ENCODE assay signal across 1 cellular context in genomic region chr16:88332921-88333644, GRCh38.
TF ChIP-seq lines count a peak whose summit lies in the region.
"Not testable (repeated sequence)": the region's sequence is repeated elsewhere in the genome, so short reads cannot be mapped to it uniquely, and the experiment has no call there.

No MANE protein-coding gene starts in this region.

TF ChIP-seq in K562, 482 proteins besides CTCF, POLR2A, EP300 and RAD21 (continued from another document and continues in another):
- TF ChIP-seq PBX2 (CRISPR knock-in tag; IDR thresholded peaks at IDR 0.05; ENCODE audit: low read depth); JUN (CRISPR knock-in tag; IDR thresholded peaks at IDR 0.05; ENCODE audit: borderline replicate concordance); ATF3 (CRISPR knock-in tag; conservative IDR thresholded peaks at IDR 0.05): not testable (repeated sequence)
- 0 out of 2 replicates have a peak, but pooled peaks have one; percentile 23 for TF ChIP-seq PBX2 (tag; conservative IDR thresholded peaks at IDR 0.05; ENCODE audit: low read depth)
- TF ChIP-seq FOSL1 (tag; conservative IDR thresholded peaks at IDR 0.05), result peak; percentile 94
- 0 out of 2 replicates have a peak, but pooled peaks have one; percentile 45 for TF ChIP-seq ZNF561 (CRISPR knock-in tag; conservative IDR thresholded peaks at IDR 0.05)
- 0 out of 2 replicates have a peak, but pooled peaks have one; percentile 41 for TF ChIP-seq ZNF75A (CRISPR knock-in tag; IDR thresholded peaks at IDR 0.05)
- 0 out of 2 replicates have a peak, but pooled peaks have one; percentile 29 for TF ChIP-seq JUN (IDR thresholded peaks at IDR 0.05; ENCODE audit: borderline replicate concordance, low read depth, low read length)
- peak; percentile 28; the same call in 1 of the 2 replicates for TF ChIP-seq GABPA (tag; conservative IDR thresholded peaks at IDR 0.05; ENCODE audit: low read depth)
- peak; percentile 87; the same call in 1 of the 2 replicates for TF ChIP-seq CAMTA2 (CRISPR knock-in tag; conservative IDR thresholded peaks at IDR 0.05)
- peak; percentile 82; the same call in 1 of the 2 replicates for TF ChIP-seq NFXL1 (CRISPR knock-in tag; IDR thresholded peaks at IDR 0.05)
- peak; percentile 99 for TF ChIP-seq MAFG (tag; conservative IDR thresholded peaks at IDR 0.05)
- TF ChIP-seq ZNF311 (CRISPR knock-in tag; IDR thresholded peaks at IDR 0.05), result 0 out of 2 replicates have a peak, but pooled peaks have one; percentile 57
- 0 out of 2 replicates have a peak, but pooled peaks have one; percentile 8 for TF ChIP-seq LEF1 (IDR thresholded peaks at IDR 0.05)
- TF ChIP-seq ZNF354B (CRISPR knock-in tag; IDR thresholded peaks at IDR 0.05), result 0 out of 2 replicates have a peak, but pooled peaks have one; percentile 37
- peak; percentile 57 for TF ChIP-seq POLR2G (IDR thresholded peaks at IDR 0.05; ENCODE audit: low read depth, low read length)
- TF ChIP-seq NFE2 (IDR thresholded peaks at IDR 0.05; ENCODE audit: low read depth), result peak; percentile 93
- peak in 1 of 2 experiments; percentile 74; a peak in 1 of 4 replicates for TF ChIP-seq ZNF639 (CRISPR knock-in tag; conservative IDR thresholded peaks at IDR 0.05 in 1 of 2, IDR thresholded peaks at IDR 0.05 in 1 of 2)
- peak; percentile 82 for TF ChIP-seq ZNF395 (CRISPR knock-in tag; IDR thresholded peaks at IDR 0.05)
- TF ChIP-seq HMGN3 (IDR thresholded peaks at IDR 0.05; ENCODE audit: borderline replicate concordance, extremely low read depth, insufficient read length, low read depth, low read length), result peak; percentile 64
- peak; percentile 52; the same call in 1 of the 2 replicates for TF ChIP-seq NR2C2 (CRISPR knock-in tag; IDR thresholded peaks at IDR 0.05)
- peak; percentile 39 for TF ChIP-seq NR2C2 (tag; IDR thresholded peaks at IDR 0.05)
- peak; percentile 80 for TF ChIP-seq SMAD4 (CRISPR knock-in tag; conservative IDR thresholded peaks at IDR 0.05)
- peak; percentile 66 for TF ChIP-seq ZNF143 (CRISPR knock-in tag; IDR thresholded peaks at IDR 0.05)
- peak; percentile 100 for TF ChIP-seq ZNF316 (IDR thresholded peaks at IDR 0.05)
- TF ChIP-seq PKNOX1 (IDR thresholded peaks at IDR 0.05), result peak; percentile 67
- TF ChIP-seq BRD9 (IDR thresholded peaks at IDR 0.05; ENCODE audit: low read depth, partially characterized antibody), result peak; percentile 77
- TF ChIP-seq ZNF583 (CRISPR knock-in tag; IDR thresholded peaks at IDR 0.05), result peak; percentile 94
- TF ChIP-seq ZNF324 (CRISPR knock-in tag; IDR thresholded peaks at IDR 0.05), result peak; percentile 71; the same call in 1 of the 2 replicates
- 0 out of 2 replicates have a peak, but pooled peaks have one; percentile 54 for TF ChIP-seq MXI1 (IDR thresholded peaks at IDR 0.05; ENCODE audit: low read depth, low read length)
- peak; percentile 94 for TF ChIP-seq OTX1 (CRISPR knock-in tag; IDR thresholded peaks at IDR 0.05)
- TF ChIP-seq SRSF3 (IDR thresholded peaks at IDR 0.05; ENCODE audit: insufficient read depth, low read length), result 0 out of 2 replicates have a peak, but pooled peaks have one; percentile 53
- TF ChIP-seq FOXO4 (CRISPR knock-in tag; IDR thresholded peaks at IDR 0.05), result peak; percentile 77; the same call in 1 of the 2 replicates
- peak; percentile 97 for TF ChIP-seq ZNF592 (IDR thresholded peaks at IDR 0.05)
- TF ChIP-seq ZBTB7A (IDR thresholded peaks at IDR 0.05; ENCODE audit: borderline replicate concordance, control insufficient read depth, low read depth, low read length), result peak; percentile 81; the same call in 1 of the 2 replicates
- TF ChIP-seq ZNF212 (CRISPR knock-in tag; IDR thresholded peaks at IDR 0.05), result peak; percentile 69; the same call in 1 of the 2 replicates
- TF ChIP-seq IRF9 (tag; IDR thresholded peaks at IDR 0.05), result peak; percentile 73
- peak; percentile 82; the same call in 1 of the 2 replicates for TF ChIP-seq HIVEP1 (CRISPR knock-in tag; IDR thresholded peaks at IDR 0.05)
- peak; percentile 68; the same call in 1 of the 2 replicates for TF ChIP-seq ZBTB26 (CRISPR knock-in tag; IDR thresholded peaks at IDR 0.05)
- peak; percentile 60 for TF ChIP-seq TAF9B (IDR thresholded peaks at IDR 0.05; ENCODE audit: partially characterized antibody)
- 0 out of 2 replicates have a peak, but pooled peaks have one; percentile 27 for TF ChIP-seq ZNF140 (CRISPR knock-in tag; IDR thresholded peaks at IDR 0.05)
- TF ChIP-seq ZNF589 (CRISPR knock-in tag; IDR thresholded peaks at IDR 0.05; ENCODE audit: low read depth), result peak; percentile 65
- TF ChIP-seq ELK3 (CRISPR knock-in tag; IDR thresholded peaks at IDR 0.05), result 0 out of 2 replicates have a peak, but pooled peaks have one; percentile 64
- peak; percentile 61 for TF ChIP-seq ZNF134 (CRISPR knock-in tag; conservative IDR thresholded peaks at IDR 0.05)
- peak; percentile 95 for TF ChIP-seq ERF (CRISPR knock-in tag; IDR thresholded peaks at IDR 0.05)
- peak; percentile 89 for TF ChIP-seq L3MBTL2 (IDR thresholded peaks at IDR 0.05)
- peak; percentile 47 for TF ChIP-seq ATF3 (IDR thresholded peaks at IDR 0.05)
- TF ChIP-seq ZFP1 (CRISPR knock-in tag; IDR thresholded peaks at IDR 0.05), result peak; percentile 68
- peak; percentile 91 for TF ChIP-seq NFRKB (IDR thresholded peaks at IDR 0.05; ENCODE audit: low read depth)
- TF ChIP-seq CREM (IDR thresholded peaks at IDR 0.05; ENCODE audit: low read depth), result 0 out of 2 replicates have a peak, but pooled peaks have one; percentile 14
